In the genomic region with DNA sequence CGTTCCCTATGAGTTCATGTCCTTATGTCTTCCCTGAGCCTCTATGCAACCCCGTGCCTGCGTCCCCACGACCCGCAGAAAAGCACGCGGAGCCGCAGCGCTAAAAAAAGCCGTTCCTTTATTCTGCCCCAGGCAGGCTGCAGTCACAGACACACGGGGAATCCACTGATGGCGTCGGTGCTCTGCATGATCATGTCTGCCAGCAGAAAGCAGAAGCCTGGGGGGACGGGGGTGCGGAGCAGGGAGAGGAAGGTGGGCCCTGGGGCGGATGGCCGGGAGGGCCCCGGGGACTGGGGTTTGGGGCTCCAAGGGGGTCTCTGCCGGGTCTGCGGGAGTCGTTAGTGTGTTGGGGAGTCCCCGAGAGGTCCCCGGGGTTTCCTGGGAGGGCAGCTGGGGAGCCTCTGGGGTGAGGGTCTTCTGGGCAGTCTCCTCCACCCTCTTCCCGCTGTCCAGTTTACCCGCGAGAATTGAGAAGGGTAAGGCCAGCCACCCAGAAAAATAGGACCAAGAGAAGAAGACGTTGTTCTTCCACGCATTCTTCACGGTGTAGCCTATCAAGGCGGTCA, we compare ENCODE assay signal across 8 cellular contexts. TPM values are rescaled to one million over a fixed set of nuclear protein-coding genes. Genes with fewer than 3 reads are reported as not detected.
A peak's percentile ranks its signal among the peaks of the same experiment; 100 is the strongest.
DNase-seq lines count a peak whose midpoint lies in the region; ATAC-seq and TF ChIP-seq lines count a peak whose summit lies in the region.

No MANE protein-coding gene starts in this region.

- no peaks in the 10 kb centered on the region for H3K9me3 ChIP-seq in GM23248 (ENCODE audit: low read depth)
- no peaks in the 10 kb centered on the region for H3K9me3 ChIP-seq in Panc1 (ENCODE audit: control insufficient read depth, insufficient read depth, low read depth, low read length)
- no peaks in the 10 kb centered on the region for H3K9me3 ChIP-seq in liver (ENCODE audit: control insufficient read depth in 4 of 4, low read length in 3 of 4)

- H3K27me3 ChIP-seq in GM23248 (replicated peaks; ENCODE audit: insufficient read depth), result no peaks in the 10 kb centered on the region
- H3K27me3 ChIP-seq in Panc1 (ENCODE audit: control insufficient read depth, insufficient read depth, low read length), result no peaks in the 10 kb centered on the region
- H3K27me3 ChIP-seq in liver (ENCODE audit: control insufficient read depth in 4 of 4, insufficient read depth in 4 of 4, low read length in 3 of 4), result no peaks in the 10 kb centered on the region

- H3K36me3 ChIP-seq in GM23248 (ENCODE audit: low read depth), result no peaks in the 10 kb centered on the region
- peaks cover 8% of the 10 kb centered on the region; the same call in 1 of the 2 replicates for H3K36me3 ChIP-seq in Panc1 (ENCODE audit: control insufficient read depth, insufficient read depth, low read length)
- H3K36me3 ChIP-seq in liver (ENCODE audit: control insufficient read depth in 4 of 4, insufficient read depth in 3 of 4, low read depth in 1 of 4, low read length in 3 of 4), result no peaks in the 10 kb centered on the region

- 1% methylated on average over 25 to 30 of the region's 30 CpGs for WGBS in GM23248 (ENCODE audit: low coverage in 1 of 2, low lambda C conversion rate in 2 of 2, missing lambda C conversion rate in 2 of 2), 2 experiments
- WGBS in liver, result under 1% methylated on average over 30 of the region's 30 CpGs

- peaks cover 14% of the 10 kb centered on the region; the same call in 1 of the 2 replicates for H3K4me1 ChIP-seq in GM23248 (ENCODE audit: insufficient read depth)
- peaks cover 13% of the 10 kb centered on the region for H3K4me1 ChIP-seq in Panc1 (ENCODE audit: control insufficient read depth, insufficient read depth, low read length)
- H3K4me1 ChIP-seq in liver (ENCODE audit: control insufficient read depth in 4 of 4, insufficient read depth in 4 of 4, low read length in 3 of 4), result peaks cover 2 to 46% (median 29%) of the 10 kb centered on the region in 4 donors

- no peaks in the 10 kb centered on the region for H3F3A ChIP-seq in GM23248 (ENCODE audit: insufficient read depth)

- intact Hi-C loops in Panc1 (cut with micrococcal nuclease; ENCODE audit: unreplicated experiment), result no loop called here

- peak overlapping the region; percentile 94 to 100 (median 98) for H3K4me3 Mint-ChIP-seq in brain

- POLR2A ChIA-PET in AG04449 (lab: Yijun Ruan, JAX) (interaction anchor here (1.1 to 2.3 kb wide), 5 partner anchors 8 to 322 kb away, joined by 3 to 14 read pairs (median 5); partner anchors contain the start of genes LIM2 and ZNF175), Panc1 (lab: Charles Lee) (no interaction called here)

- peaks cover 0 to 2% (median 0%) of the 10 kb centered on the region in 5 experiments for H3K9me3 Mint-ChIP-seq in brain

- H2AFZ ChIP-seq in GM23248, result peak overlapping the region; percentile 91

- H3K79me2 ChIP-seq in GM23248 (ENCODE audit: insufficient read depth), result peaks cover 40% of the 10 kb centered on the region

- H3K4me1 Mint-ChIP-seq in brain, result peaks cover 37% of the 10 kb centered on the region

- H3K9ac ChIP-seq in GM23248 (peak overlapping the region; percentile 95), liver (ENCODE audit: low read depth in 1 of 2, low read length in 2 of 2) (peak overlapping the region; percentile 86 to 98)

- DNase-seq in AG04449 (ENCODE audit: low read depth, low spot score), result no peak
- peak; percentile 52 for DNase-seq in GM23248
- no peak for DNase-seq in Panc1 (ENCODE audit: low read depth, low spot score)
- peak in 12 of 49 donors; percentile 30 to 65 (median 48) for DNase-seq in substantia nigra (lab: John Stamatoyannopoulos, UW)
- no peak for DNase-seq in DMS53 (lab: John Stamatoyannopoulos, UW)
- no peak for DNase-seq in NCI-H526 treated with DMSO at 0.1 percent for 48 hours (lab: John Stamatoyannopoulos, UW)

- peak overlapping the region; percentile 87 for H3K27ac ChIP-seq in GM23248
- peak overlapping the region; percentile 89 for H3K27ac ChIP-seq in Panc1 (ENCODE audit: low read length)
- H3K27ac ChIP-seq in liver (ENCODE audit: low read depth in 1 of 2, low read length in 2 of 2), result peak overlapping the region; percentile 98 to 99
- H3K27ac ChIP-seq in substantia nigra (ENCODE audit: low read depth, low read length, poor library complexity, severe bottlenecking), result peak overlapping the region; percentile 93

- peak overlapping the region; percentile 91 for H3K4me2 ChIP-seq in GM23248 (ENCODE audit: unreplicated experiment)

- TF ChIP-seq RAD21 in liver (IDR thresholded peaks at IDR 0.05), result no peak

- in situ Hi-C loops in GM23248 (cut with MboI) (no loop called here), Panc1 (cut with HindIII; ENCODE audit: low pct_unique_long_range_greater_than_20kb, low sequenced_read_pairs) (no loop called here)

- CTCF ChIA-PET in AG04449 (lab: Yijun Ruan, JAX), result interaction anchor here (1.3 to 1.8 kb wide), 2 partner anchors 27 to 55 kb away, joined by 4 to 10 read pairs; no protein-coding TSS in a partner anchor
- CTCF ChIA-PET in Panc1 (lab: Charles Lee), result no interaction called here

- no TSS peak for BruUV-seq in Panc1 (replicated peaks; lab: Mats Ljungman, UMichigan)

- peak overlapping the region; percentile 96 to 100 (median 99) for H3K27ac Mint-ChIP-seq in brain

- no peaks in the 10 kb centered on the region for H3K9me2 ChIP-seq in GM23248 (ENCODE audit: insufficient read depth)

- H3K4me3 ChIP-seq in AG04449 (ENCODE audit: low read depth, low read length), result peak overlapping the region; percentile 64
- peak overlapping the region; percentile 77 for H3K4me3 ChIP-seq in GM23248
- H3K4me3 ChIP-seq in Panc1 (ENCODE audit: low read depth in 2 of 2, low read length in 2 of 2), result peak overlapping the region; percentile 77 to 81
- H3K4me3 ChIP-seq in liver (ENCODE audit: low read depth in 1 of 3, low read length in 3 of 3), result peak overlapping the region; percentile 70 to 82 (median 71)

- ATAC-seq in Panc1, result no peak; the same call in 1 of the 2 replicates

- TF ChIP-seq CTCF in AG04449 (IDR thresholded peaks at IDR 0.05; ENCODE audit: insufficient read depth, low read length, missing control alignments) (no peak), Panc1 (IDR thresholded peaks at IDR 0.05) (no peak), brain (conservative IDR thresholded peaks at IDR 0.05) (no peak), liver (IDR thresholded peaks at IDR 0.05; ENCODE audit: low read depth, low read length, missing input control) (no peak)

- H3K36me3 Mint-ChIP-seq in brain, result no peaks in the 10 kb centered on the region

- peaks cover 19% of the 10 kb centered on the region for H3K27me3 Mint-ChIP-seq in brain

- H4K20me1 ChIP-seq in GM23248 (ENCODE audit: insufficient read depth), result no peaks in the 10 kb centered on the region

TF ChIP-seq in liver, 16 proteins besides CTCF, POLR2A, EP300 and RAD21:
- TF ChIP-seq, protein P1, sequence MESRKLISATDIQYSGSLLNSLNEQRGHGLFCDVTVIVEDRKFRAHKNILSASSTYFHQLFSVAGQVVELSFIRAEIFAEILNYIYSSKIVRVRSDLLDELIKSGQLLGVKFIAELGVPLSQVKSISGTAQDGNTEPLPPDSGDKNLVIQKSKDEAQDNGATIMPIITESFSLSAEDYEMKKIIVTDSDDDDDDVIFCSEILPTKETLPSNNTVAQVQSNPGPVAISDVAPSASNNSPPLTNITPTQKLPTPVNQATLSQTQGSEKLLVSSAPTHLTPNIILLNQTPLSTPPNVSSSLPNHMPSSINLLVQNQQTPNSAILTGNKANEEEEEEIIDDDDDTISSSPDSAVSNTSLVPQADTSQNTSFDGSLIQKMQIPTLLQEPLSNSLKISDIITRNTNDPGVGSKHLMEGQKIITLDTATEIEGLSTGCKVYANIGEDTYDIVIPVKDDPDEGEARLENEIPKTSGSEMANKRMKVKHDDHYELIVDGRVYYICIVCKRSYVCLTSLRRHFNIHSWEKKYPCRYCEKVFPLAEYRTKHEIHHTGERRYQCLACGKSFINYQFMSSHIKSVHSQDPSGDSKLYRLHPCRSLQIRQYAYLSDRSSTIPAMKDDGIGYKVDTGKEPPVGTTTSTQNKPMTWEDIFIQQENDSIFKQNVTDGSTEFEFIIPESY (IDR thresholded peaks at IDR 0.05), result no peak
- TF ChIP-seq NR2F2 (IDR thresholded peaks at IDR 0.05), result peak; percentile 9

RNA-seq across cellular contexts. Expression of gene ETFB, which starts 0.9 kb away (rescaled TPM):
- total RNA-seq in GM23248 (2014; rRNA removed; shearing (Covaris generic)), result 84.3 and 95.9 TPM in 2 replicates
- 141 and 146 TPM in 2 replicates for polyA plus RNA-seq in GM23248 (2016; fragmentation: Nextera tagmentation; extraction: Ambion mirVana)
- total RNA-seq in Panc1 (2021; ENCODE audit: unreplicated experiment), result 66.2 TPM
- 135 TPM for polyA plus RNA-seq in Panc1 (2012; ENCODE audit: insufficient read length)
- 186 TPM for polyA plus RNA-seq in brain (ENCODE audit: insufficient read depth, low read depth, low replicate concordance)
- 100 to 1,000 TPM; 129 to 324 TPM for total RNA-seq in liver
- polyA plus RNA-seq in liver, result 100 to 1,000 TPM; 610 to 713 TPM

RNA-seq across cellular contexts. Expression of gene CLDND2, which starts 1.7 kb away (rescaled TPM):
- not detected in 2 replicates for total RNA-seq in GM23248 (2014; rRNA removed; shearing (Covaris generic))
- polyA plus RNA-seq in GM23248 (2016; fragmentation: Nextera tagmentation; extraction: Ambion mirVana) (0.93 and 1.0 TPM in 2 replicates), brain (ENCODE audit: insufficient read depth, low read depth, low replicate concordance) (1.6 TPM), liver (1 to 10 TPM in 1 of 2 donors, under 1 TPM in 1; 0.22 to 3.0 TPM)
- total RNA-seq in Panc1 (2021; ENCODE audit: unreplicated experiment) (0.95 TPM), liver (not detected)
- 1.3 TPM for polyA plus RNA-seq in Panc1 (2012; ENCODE audit: insufficient read length)

RNA-seq across cellular contexts. Expression of gene NKG7, which starts 5.4 kb away (rescaled TPM):
- not detected in 2 replicates for total RNA-seq in GM23248 (2014; rRNA removed; shearing (Covaris generic))
- polyA plus RNA-seq in GM23248 (2016; fragmentation: Nextera tagmentation; extraction: Ambion mirVana) (not detected in 2 replicates), brain (ENCODE audit: insufficient read depth, low read depth, low replicate concordance) (6.8 TPM), liver (1 to 10 TPM; 5.3 to 6.2 TPM)
- total RNA-seq in Panc1 (2021; ENCODE audit: unreplicated experiment) (0.23 TPM), liver (10 to 100 TPM in 1 of 2 donors, 1 to 10 TPM in 1; 2.0 to 13.6 TPM)
- not detected for polyA plus RNA-seq in Panc1 (2012; ENCODE audit: insufficient read length)

RNA-seq across cellular contexts. Expression of gene LIM2, which starts 20.7 kb away (rescaled TPM):
- total RNA-seq in GM23248 (2014; rRNA removed; shearing (Covaris generic)), result not detected in 2 replicates
- polyA plus RNA-seq in GM23248 (2016; fragmentation: Nextera tagmentation; extraction: Ambion mirVana), result not detected in 2 replicates
- total RNA-seq in Panc1 (2021; ENCODE audit: unreplicated experiment), result not detected
- polyA plus RNA-seq in Panc1 (2012; ENCODE audit: insufficient read length), result not detected
- polyA plus RNA-seq in brain (ENCODE audit: insufficient read depth, low read depth, low replicate concordance), result not detected
- not detected for total RNA-seq in liver
- not detected for polyA plus RNA-seq in liver

RNA-seq across cellular contexts. Expression of gene C19orf84, which starts 23.3 kb away (rescaled TPM):
- total RNA-seq in GM23248 (2014; rRNA removed; shearing (Covaris generic)), result not detected in 2 replicates
- polyA plus RNA-seq in GM23248 (2016; fragmentation: Nextera tagmentation; extraction: Ambion mirVana) (not detected in 2 replicates), brain (ENCODE audit: insufficient read depth, low read depth, low replicate concordance) (not detected), liver (not detected)
- total RNA-seq in Panc1 (2021; ENCODE audit: unreplicated experiment) (not detected), liver (under 1 TPM in 1 of 2 donors, not detected in 1; 0.08 TPM)
- polyA plus RNA-seq in Panc1 (2012; ENCODE audit: insufficient read length), result not detected
